In the genomic region with DNA sequence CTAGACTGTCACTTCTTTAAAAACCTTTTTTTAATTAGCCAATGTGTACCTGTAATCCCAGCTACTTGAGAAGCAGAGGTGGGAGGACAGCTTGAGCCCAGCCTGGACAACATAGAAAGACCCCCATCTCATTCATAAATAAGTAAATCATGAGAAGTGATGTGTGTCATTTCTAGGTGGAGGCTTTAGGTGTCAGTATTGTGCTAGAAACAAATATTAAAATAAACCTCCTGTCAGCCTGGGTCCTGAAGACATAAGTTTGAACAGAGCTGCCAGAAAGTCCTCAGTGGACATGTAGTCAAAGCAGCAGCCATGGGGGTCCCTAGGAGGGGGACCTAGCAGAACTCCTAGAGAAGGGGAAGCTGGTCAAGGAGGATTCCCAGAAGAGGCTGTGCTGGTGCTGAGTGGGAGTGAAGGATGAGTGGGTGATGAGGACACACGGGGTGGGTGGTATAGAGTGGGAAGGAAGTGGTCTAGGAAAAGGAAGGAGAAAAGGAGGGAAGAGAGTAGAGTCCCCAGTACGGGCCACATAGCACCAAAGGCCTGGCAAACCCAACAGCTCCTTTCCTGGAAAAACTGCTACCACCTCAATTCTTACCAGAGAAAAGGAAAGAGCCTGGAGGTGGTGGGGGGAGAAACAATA, we compare ENCODE assay signal across 8 cellular contexts.
DNase-seq lines count a peak whose midpoint lies in the region; ATAC-seq and TF ChIP-seq lines count a peak whose summit lies in the region.

No MANE protein-coding gene starts in this region.

- in situ Hi-C loops in Panc1 (cut with HindIII; ENCODE audit: low pct_unique_long_range_greater_than_20kb, low sequenced_read_pairs): no loop called here

- no peak overlapping the region for H3K27ac ChIP-seq in Panc1 (ENCODE audit: low read length)

- intact Hi-C loops in Panc1 (cut with micrococcal nuclease; ENCODE audit: unreplicated experiment): loop anchor here (5.0 to 10.0 kb wide), 2 partner anchors 322 to 530 kb away; no protein-coding TSS in a partner anchor

- CTCF ChIA-PET in Panc1 (lab: Charles Lee): interaction anchor here (0.7 to 0.8 kb wide), 2 partner anchors 54 to 234 kb away, joined by 3 read pairs; no protein-coding TSS in a partner anchor

- ATAC-seq in Panc1: no peak
- ATAC-seq in HG02678 (IDR thresholded peaks at IDR 0.05; ENCODE audit: unreplicated experiment): no peak

- BruUV-seq in Panc1 (replicated peaks; lab: Mats Ljungman, UMichigan): no TSS peak

- H3K4me3 Mint-ChIP-seq in glutamatergic neuron (ENCODE audit: unreplicated experiment): no peak overlapping the region

- no peaks in the 10 kb centered on the region for H3K36me3 Mint-ChIP-seq in glutamatergic neuron (ENCODE audit: unreplicated experiment)

- H3K9me3 ChIP-seq in Panc1 (ENCODE audit: control insufficient read depth, insufficient read depth, low read depth, low read length): no peaks in the 10 kb centered on the region

- no peaks in the 10 kb centered on the region for H3K36me3 ChIP-seq in Panc1 (ENCODE audit: control insufficient read depth, insufficient read depth, low read length)

- H3K4me1 Mint-ChIP-seq in glutamatergic neuron (ENCODE audit: low read depth, unreplicated experiment): no peaks in the 10 kb centered on the region

- H3K9me3 Mint-ChIP-seq in glutamatergic neuron (ENCODE audit: unreplicated experiment): peaks cover 1% of the 10 kb centered on the region

- peaks cover 5% of the 10 kb centered on the region for H3K27me3 Mint-ChIP-seq in glutamatergic neuron (ENCODE audit: unreplicated experiment)

- POLR2A ChIA-PET in Panc1 (lab: Charles Lee): no interaction called here

- no peak overlapping the region for H3K27ac Mint-ChIP-seq in glutamatergic neuron (ENCODE audit: unreplicated experiment)

- no peaks in the 10 kb centered on the region for H3K4me1 ChIP-seq in Panc1 (ENCODE audit: control insufficient read depth, insufficient read depth, low read length)

- no peaks in the 10 kb centered on the region; the same call in 1 of the 2 replicates for H3K27me3 ChIP-seq in Panc1 (ENCODE audit: control insufficient read depth, insufficient read depth, low read length)

- DNase-seq in AG09319 (ENCODE audit: extremely low read depth, low read depth) (no peak), Panc1 (ENCODE audit: low read depth, low spot score) (no peak), glutamatergic neuron (no peak), T-helper 1 cell (no peak), NCI-H2029 treated with DMSO at 0.1 percent for 48 hours (lab: John Stamatoyannopoulos, UW) (no peak)
- DNase-seq in activated T-cell treated with anti-CD3 and anti-CD28 coated beads, Interleukin-2, amount 50 U/mL, for 48 hours: no peak

- TF ChIP-seq CTCF in AG09319 (IDR thresholded peaks at IDR 0.05; ENCODE audit: low read depth, low read length) (peak; percentile 25), GM12872 (IDR thresholded peaks at IDR 0.05; ENCODE audit: insufficient read depth, low read depth, low read length) (peak; percentile 35; the same call in 1 of the 3 replicates), Panc1 (IDR thresholded peaks at IDR 0.05) (peak; percentile 41; the same call in 1 of the 2 replicates), glutamatergic neuron (IDR thresholded peaks at IDR 0.05; ENCODE audit: partially characterized antibody, unreplicated experiment) (peak; percentile 34)

- no peak overlapping the region for H3K4me3 ChIP-seq in Panc1 (ENCODE audit: low read depth in 2 of 2, low read length in 2 of 2)
